25 cellular contexts compared by ENCODE assay signal in genomic region chr2:226726546-226726945, GRCh38.
DNase-seq lines count a peak whose midpoint lies in the region; ATAC-seq and TF ChIP-seq lines count a peak whose summit lies in the region.
"Had no signal": no experiment of that assay in that cellular context is flagged by ENCODE, and none has a peak within 500 bp of the region (broad histone marks: within the 10 kb centered on the region; RNA-seq: fewer than 3 reads in every experiment).

No MANE protein-coding gene starts in this region.

- peaks cover 19% of the 10 kb centered on the region for H3K4me1 Mint-ChIP-seq in progenitor cell of endocrine pancreas (ENCODE audit: low read depth)
- peaks cover 28% of the 10 kb centered on the region for H3K4me1 Mint-ChIP-seq in type B pancreatic cell (ENCODE audit: unreplicated experiment)
- peaks cover 0 to 10% of the 10 kb centered on the region in 2 experiments; a peak in 2 of 4 replicates for H3K4me1 Mint-ChIP-seq in H9
- H3K4me1 Mint-ChIP-seq: T-helper 17 cell had no signal

- H3K79me2 ChIP-seq in H9 (ENCODE audit: insufficient read depth, low read length) = no peaks in the 10 kb centered on the region

- CTCF ChIA-PET in IMR-90 (lab: Yijun Ruan, JAX) = no interaction called here

- peak; percentile 19; the same call in 1 of the 2 replicates for ATAC-seq in IMR-90 (ENCODE audit: low read depth)
- ATAC-seq: psoas muscle, T-helper 17 cell had no signal

- peak overlapping the region; percentile 34 to 58; a peak in 2 of 4 replicates for H4K8ac ChIP-seq in IMR-90 (ENCODE audit: low read depth in 2 of 2, low read length in 2 of 2)
- H4K8ac ChIP-seq in H9 (replicated peaks; ENCODE audit: insufficient read length, low read depth, low read length) = no peak overlapping the region

- H3K27ac Mint-ChIP-seq in progenitor cell of endocrine pancreas (no peak overlapping the region), type B pancreatic cell (no peak overlapping the region), H9 (no peak overlapping the region)
- H3K27ac Mint-ChIP-seq: CD4-positive, CD25-positive, alpha-beta regulatory T cell; T-helper 17 cell had no signal

- peaks cover 3% of the 10 kb centered on the region; the same call in 1 of the 2 replicates for H3K36me3 ChIP-seq in IMR-90 (ENCODE audit: control insufficient read depth, insufficient read depth, low read length)
- H3K36me3 ChIP-seq in mucosa of stomach (ENCODE audit: control insufficient read depth, insufficient read depth, low read length) = no peaks in the 10 kb centered on the region
- H3K36me3 ChIP-seq: ascending aorta, vagina had no signal

- TF ChIP-seq POLR2A in IMR-90 (IDR thresholded peaks at IDR 0.05; ENCODE audit: low read depth, low read length) = no peak

- no peaks in the 10 kb centered on the region for H3K9me3 Mint-ChIP-seq in progenitor cell of endocrine pancreas (ENCODE audit: low read depth)
- H3K9me3 Mint-ChIP-seq in type B pancreatic cell = no peaks in the 10 kb centered on the region
- no peaks in the 10 kb centered on the region for H3K9me3 Mint-ChIP-seq in H9
- H3K9me3 Mint-ChIP-seq: neural crest cell had no signal

- dilution Hi-C loops in IMR-90 (cut with HindIII; ENCODE audit: low sequenced_read_pairs, unreplicated experiment) = no loop called here

- H4K5ac ChIP-seq in IMR-90 (ENCODE audit: low read depth, low read length) (peak overlapping the region; percentile 79), H9 (ENCODE audit: insufficient read length, low read depth, low read length) (no peak overlapping the region)

- H3K4me3 Mint-ChIP-seq in progenitor cell of endocrine pancreas (ENCODE audit: low read depth) (no peak overlapping the region), type B pancreatic cell (no peak overlapping the region), H9 (no peak overlapping the region; a peak in 1 of 5 replicates)
- H3K4me3 Mint-ChIP-seq: CD4-positive, CD25-positive, alpha-beta regulatory T cell had no signal

- H3K27me3 Mint-ChIP-seq in progenitor cell of endocrine pancreas (no peaks in the 10 kb centered on the region), type B pancreatic cell (no peaks in the 10 kb centered on the region), H9 (ENCODE audit: low read depth) (no peaks in the 10 kb centered on the region)
- H3K27me3 Mint-ChIP-seq: CD4-positive, CD25-positive, alpha-beta regulatory T cell had no signal

- H2BK5ac ChIP-seq in IMR-90 (ENCODE audit: low read depth, low read length, poor library complexity, severe bottlenecking) = peak overlapping the region; percentile 92
- H2BK5ac ChIP-seq in H9 (ENCODE audit: insufficient read length, low read length) = no peak overlapping the region

- H3K18ac ChIP-seq in IMR-90 (ENCODE audit: low read depth, low read length) (peak overlapping the region; percentile 71), H9 (ENCODE audit: insufficient read length, low read depth, low read length) (no peak overlapping the region)

- H3K9me3 ChIP-seq in IMR-90 (ENCODE audit: control insufficient read depth, insufficient read depth, low read length) = no peaks in the 10 kb centered on the region
- H3K9me3 ChIP-seq in mucosa of stomach (ENCODE audit: control insufficient read depth, low read length) = no peaks in the 10 kb centered on the region
- no peaks in the 10 kb centered on the region for H3K9me3 ChIP-seq in H9 (ENCODE audit: control insufficient read depth, low read depth, low read length)
- H3K9me3 ChIP-seq: ascending aorta, psoas muscle, vagina had no signal

- H2AK9ac ChIP-seq in IMR-90 (replicated peaks; ENCODE audit: low read depth, low read length, poor library complexity) = no peak overlapping the region

- BruUV-seq in IMR-90 (replicated peaks; lab: Mats Ljungman, UMichigan) = no TSS peak

- H3K56ac ChIP-seq in IMR-90 (ENCODE audit: extremely low read depth, insufficient read depth, low read length) = no peak overlapping the region
- H3K56ac ChIP-seq in H9 (ENCODE audit: insufficient read length, low read depth, low read length) = no peak overlapping the region

- no peak overlapping the region for H2BK12ac ChIP-seq in H9 (ENCODE audit: insufficient read length, low read depth, low read length)

- peak overlapping the region; percentile 38; the same call in 1 of the 2 replicates for H2BK120ac ChIP-seq in IMR-90 (ENCODE audit: low read depth, low read length)
- no peak overlapping the region for H2BK120ac ChIP-seq in H9 (ENCODE audit: low read depth, low read length, poor library complexity, severe bottlenecking)

- H2AFZ ChIP-seq in IMR-90 (replicated peaks; ENCODE audit: low read length, poor library complexity) (no peak overlapping the region), H9 (ENCODE audit: low read length) (no peak overlapping the region)

- intact Hi-C loops in IMR-90 (cut with micrococcal nuclease) = loop anchor here (2.0 to 10.0 kb wide), 5 partner anchors 70 to 1054 kb away; no protein-coding TSS in a partner anchor

- H4K91ac ChIP-seq in IMR-90 (ENCODE audit: insufficient read depth, low read depth, low read length) (0 out of 2 replicates have a peak overlapping the region, but pooled peaks have one; percentile 21), H9 (ENCODE audit: insufficient read length, low read depth, low read length) (no peak overlapping the region)

- H3T11ph ChIP-seq in H9 (ENCODE audit: low read length) = no peak overlapping the region

- H3K79me1 ChIP-seq in IMR-90 (ENCODE audit: low read depth in 1 of 2, low read length in 2 of 2) (peaks cover 3 to 18% of the 10 kb centered on the region in 2 experiments; a peak in 3 of 4 replicates), H9 (ENCODE audit: insufficient read depth, low read depth, low read length, poor library complexity, severe bottlenecking) (no peaks in the 10 kb centered on the region)

- TF ChIP-seq RAD21 in IMR-90 (IDR thresholded peaks at IDR 0.05; ENCODE audit: low read length) = no peak

- WGBS in IMR-90 (ENCODE audit: extremely low coverage in 2 of 2, insufficient read length in 1 of 2), 2 experiments = no CpG with 5 or more reads among the region's 2 CpGs
- WGBS in H9 (ENCODE audit: extremely low coverage, insufficient read length, low lambda C conversion rate) = no CpG with 5 or more reads among the region's 2 CpGs

- POLR2A ChIA-PET in IMR-90 (lab: Charles Lee; ENCODE audit: unreplicated experiment) = no interaction called here

- H3K27me3 ChIP-seq in IMR-90 (ENCODE audit: control insufficient read depth, insufficient read depth, low read length) = no peaks in the 10 kb centered on the region
- no peaks in the 10 kb centered on the region for H3K27me3 ChIP-seq in mucosa of stomach (ENCODE audit: control insufficient read depth, insufficient read depth, low read length)
- H3K27me3 ChIP-seq in H9 (ENCODE audit: insufficient read depth, low read length) = no peaks in the 10 kb centered on the region
- H3K27me3 ChIP-seq: ascending aorta, vagina had no signal

- peak overlapping the region; percentile 60; the same call in 1 of the 2 replicates for H3K27ac ChIP-seq in IMR-90 (ENCODE audit: insufficient read depth, low read length)
- no peak overlapping the region for H3K27ac ChIP-seq in H9 (ENCODE audit: insufficient read length, low read depth, low read length)
- H3K27ac ChIP-seq: ascending aorta, psoas muscle had no signal

- H3K4ac ChIP-seq in IMR-90 (ENCODE audit: low read depth, low read length) = peak overlapping the region; percentile 59
- H3K4ac ChIP-seq in H9 (ENCODE audit: low read depth, low read length) = no peak overlapping the region

- no peaks in the 10 kb centered on the region for H3K9me1 ChIP-seq in IMR-90 (ENCODE audit: insufficient read depth, low read length)

- H3K4me3 ChIP-seq in IMR-90 (ENCODE audit: insufficient read depth, low read depth, low read length) (no peak overlapping the region), epithelial cell of esophagus (ENCODE audit: low read length) (no peak overlapping the region), mucosa of stomach (ENCODE audit: low read length) (no peak overlapping the region)
- H3K4me3 ChIP-seq: ascending aorta, psoas muscle had no signal

- H3K23ac ChIP-seq in IMR-90 (ENCODE audit: low read depth, low read length) = no peak overlapping the region
- no peak overlapping the region for H3K23ac ChIP-seq in H9 (ENCODE audit: insufficient read length, low read depth, low read length)

- H2BK15ac ChIP-seq in IMR-90 (ENCODE audit: low read depth, low read length) (0 out of 3 replicates have a peak overlapping the region, but pooled peaks have one; percentile 42), H9 (ENCODE audit: low read depth, low read length) (no peak overlapping the region)

- H3K9ac ChIP-seq in IMR-90 (ENCODE audit: low read depth, low read length) (no peak overlapping the region), mucosa of stomach (ENCODE audit: low read length) (peak overlapping the region; percentile 17), H9 (ENCODE audit: extremely low read depth, insufficient read length, low read length) (no peak overlapping the region)

- peak; percentile 12 for DNase-seq in AG08396 (ENCODE audit: low spot score)
- peak; percentile 63 for DNase-seq in IMR-90
- DNase-seq in epithelial cell of esophagus (ENCODE audit: low read depth) = peak; percentile 17
- DNase-seq in progenitor cell of endocrine pancreas (ENCODE audit: low spot score, unreplicated experiment) = no peak
- DNase-seq in SKM-1 (lab: John Stamatoyannopoulos, UW; ENCODE audit: unreplicated experiment) = no peak
- DNase-seq in type B pancreatic cell (ENCODE audit: extremely low spot score, unreplicated experiment) = no peak
- no peak for DNase-seq in H9
- DNase-seq: activated CD4-positive, alpha-beta T cell treated with anti-CD3 and anti-CD28 coated beads, Interleukin-2, amount 50 U/mL, for 48 hours; activated naive CD4-positive, alpha-beta T cell; CD4-positive, CD25-positive, alpha-beta regulatory T cell; effector memory CD4-positive, alpha-beta T cell; hippocampal formation; Kasumi-1; mesendoderm; NCI-H1417; NCI-H2171; NCI-H526; psoas muscle; SHP77; stimulated activated CD4-positive, alpha-beta T cell treated with anti-CD3 and anti-CD28 coated beads, Interleukin-4, amount 100 ng/mL, for 24 hours; T-helper 17 cell had no signal

- peaks cover 10% of the 10 kb centered on the region for H3K4me1 ChIP-seq in IMR-90 (ENCODE audit: control insufficient read depth, insufficient read depth, low read length)
- H3K4me1 ChIP-seq in mucosa of stomach (ENCODE audit: control insufficient read depth, insufficient read depth, low read length) = peaks cover 23% of the 10 kb centered on the region
- H3K4me1 ChIP-seq in H9 (ENCODE audit: insufficient read depth, low read length) = no peaks in the 10 kb centered on the region

- in situ Hi-C loops in IMR-90 (cut with MboI; ENCODE audit: low sequenced_read_pairs) = no loop called here

- H3K36me3 Mint-ChIP-seq in progenitor cell of endocrine pancreas (ENCODE audit: insufficient read depth) = no peaks in the 10 kb centered on the region
- no peaks in the 10 kb centered on the region for H3K36me3 Mint-ChIP-seq in type B pancreatic cell
- no peaks in the 10 kb centered on the region; a peak in 1 of 7 replicates for H3K36me3 Mint-ChIP-seq in H9 (ENCODE audit: insufficient read depth in 1 of 3, low read depth in 3 of 3)
- H3K36me3 Mint-ChIP-seq: CD4-positive, CD25-positive, alpha-beta regulatory T cell had no signal

- no peak for TF ChIP-seq CTCF in IMR-90 (conservative IDR thresholded peaks at IDR 0.05; ENCODE audit: low read depth, low read length)
- TF ChIP-seq CTCF in epithelial cell of esophagus (IDR thresholded peaks at IDR 0.05; ENCODE audit: insufficient read depth, low read depth, low read length, missing control alignments) = no peak
- TF ChIP-seq CTCF in progenitor cell of endocrine pancreas (IDR thresholded peaks at IDR 0.05; ENCODE audit: unreplicated experiment) = no peak
- no peak for TF ChIP-seq CTCF in type B pancreatic cell (conservative IDR thresholded peaks at IDR 0.05)
- TF ChIP-seq CTCF in H9 (conservative IDR thresholded peaks at IDR 0.05) = no peak

- H4K20me1 ChIP-seq in IMR-90 (ENCODE audit: insufficient read depth, low read length) (no peaks in the 10 kb centered on the region), H9 (ENCODE audit: control insufficient read depth, insufficient read depth, insufficient read length) (no peaks in the 10 kb centered on the region)

- H3K23me2 ChIP-seq in H9 (ENCODE audit: insufficient read length, low read depth, low read length, poor library complexity, severe bottlenecking) = no peaks in the 10 kb centered on the region

- H3K14ac ChIP-seq in IMR-90 (replicated peaks; ENCODE audit: low read depth, low read length) (peak overlapping the region; percentile 54; the same call in 1 of the 2 replicates), H9 (ENCODE audit: insufficient read depth, low read length) (no peak overlapping the region)

- H2BK20ac ChIP-seq in IMR-90 (ENCODE audit: low read depth, low read length) = peak overlapping the region; percentile 22
- H2BK20ac ChIP-seq in H9 (ENCODE audit: low read depth, low read length, poor library complexity, severe bottlenecking) = no peak overlapping the region

- H3K4me2 ChIP-seq in IMR-90 (ENCODE audit: low read depth, low read length) (peak overlapping the region; percentile 96; the same call in 1 of the 2 replicates), H9 (ENCODE audit: insufficient read depth, insufficient read length, low read length) (no peak overlapping the region)

- 0 out of 2 replicates have a peak overlapping the region, but pooled peaks have one; percentile 37 for H2AK5ac ChIP-seq in IMR-90 (ENCODE audit: low read depth, low read length)
- H2AK5ac ChIP-seq in H9 (ENCODE audit: insufficient read length, low read length) = no peak overlapping the region

Comparison
In these comparisons a context has a peak if more than half of its experiments do, and no peak if none do; other contexts are left out.
1. DNase-seq: peak in AG08396 (single experiment), IMR-90 (single experiment) and epithelial cell of esophagus (single experiment); none in progenitor cell of endocrine pancreas (single experiment), SKM-1 (single experiment), type B pancreatic cell (single experiment) and H9 (single experiment).